21 cellular contexts compared by ENCODE assay signal in the genomic region with DNA sequence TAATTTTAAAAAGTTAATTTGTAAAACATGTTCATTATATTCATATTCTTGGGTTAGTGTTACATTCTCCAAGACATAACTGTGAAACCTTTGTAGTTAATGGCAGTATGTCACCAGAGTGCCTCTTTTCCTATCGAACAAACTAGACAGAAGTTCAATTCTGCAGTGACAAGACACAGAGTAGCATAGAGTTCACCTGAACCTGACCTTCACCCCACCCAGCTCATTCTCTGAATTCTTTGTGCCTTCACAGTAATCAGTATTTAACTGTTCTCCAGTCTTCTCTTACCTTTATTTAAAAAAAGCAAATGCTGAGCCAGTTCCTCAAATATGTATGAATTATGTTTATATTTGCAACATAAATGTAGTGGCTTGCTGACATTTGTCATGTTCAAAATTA. TPM values are rescaled to one million over a fixed set of nuclear protein-coding genes. Genes with fewer than 3 reads are reported as not detected.
DNase-seq lines count a peak whose midpoint lies in the region; ATAC-seq, FAIRE-seq and TF ChIP-seq lines count a peak whose summit lies in the region.
"Had no signal": no experiment of that assay in that cellular context is flagged by ENCODE, and none has a peak within 500 bp of the region (broad histone marks: within the 10 kb centered on the region; RNA-seq: fewer than 3 reads in every experiment).

No MANE protein-coding gene starts in this region.

- DNase-seq in A549 (ENCODE audit: low read depth in 1 of 2, low spot score in 1 of 2) (no peak), HCT116 (ENCODE audit: low read depth, low spot score) (no peak), SW480 (ENCODE audit: low spot score) (peak; percentile 7), hepatocyte (ENCODE audit: low spot score) (no peak), D721Med (ENCODE audit: insufficient read length, low spot score) (no peak), COLO829 (ENCODE audit: low spot score) (no peak), GDM1 (lab: John Stamatoyannopoulos, UW) (no peak)
- DNase-seq: 8988T; AML-193; CD4-positive, alpha-beta T cell; CD8-positive, alpha-beta T cell; COR-L47; DMS79 treated with DMSO at 0.1 percent for 48 hours had no signal

- POLR2A ChIA-PET in A549 (lab: Yijun Ruan, JAX) = no interaction called here
- POLR2A ChIA-PET in HCT116 (lab: Charles Lee) = no interaction called here

- H3K36me3 ChIP-seq in HCT116 (ENCODE audit: control insufficient read depth in 1 of 2, insufficient read depth in 2 of 2, low read length in 2 of 2) = no peaks in the 10 kb centered on the region
- H3K36me3 ChIP-seq in hepatocyte (replicated peaks; ENCODE audit: insufficient read depth, low read depth) = no peaks in the 10 kb centered on the region
- H3K36me3 ChIP-seq: BLaER1 treated with 17β-estradiol and CSF1 and Interleukin-3, amounts not matched to agents 10 nM and 100 nM had no signal

- H3K27ac ChIP-seq in A549 (no peak overlapping the region), HCT116 (ENCODE audit: low read depth, low read length) (no peak overlapping the region), hepatocyte (peak overlapping the region; percentile 13)
- H3K27ac ChIP-seq: BLaER1 treated with 17β-estradiol and CSF1 and Interleukin-3, amounts not matched to agents 10 nM and 100 nM; C4-2B had no signal

- no TSS peak for BruUV-seq in HCT116 (replicated peaks; lab: Mats Ljungman, UMichigan)

- TF ChIP-seq CTCF in A549 (IDR thresholded peaks at IDR 0.05) (no peak), HCT116 (IDR thresholded peaks at IDR 0.05 in 2 of 3, conservative IDR thresholded peaks at IDR 0.05 in 1 of 3; ENCODE audit: borderline replicate concordance in 1 of 3, insufficient read depth in 1 of 3, low read depth in 2 of 3, low read length in 2 of 3) (no peak), hepatocyte (IDR thresholded peaks at IDR 0.05; ENCODE audit: poor library complexity) (no peak), D721Med (IDR thresholded peaks at IDR 0.05; ENCODE audit: insufficient read depth, missing control alignments) (no peak)

- H3K4me2 ChIP-seq in A549 (peak overlapping the region; percentile 31; the same call in 2 of the 3 replicates), HCT116 (ENCODE audit: low read length) (peak overlapping the region; percentile 17; the same call in 1 of the 2 replicates), hepatocyte (peak overlapping the region; percentile 0)
- H3K4me2 ChIP-seq: BLaER1 treated with 17β-estradiol and CSF1 and Interleukin-3, amounts not matched to agents 10 nM and 100 nM had no signal

- TF ChIP-seq RAD21 in A549 (conservative IDR thresholded peaks at IDR 0.05 in 1 of 2, IDR thresholded peaks at IDR 0.05 in 1 of 2) (no peak), HCT116 (IDR thresholded peaks at IDR 0.05; ENCODE audit: low read depth) (no peak)

- no peak for ATAC-seq in A549
- ATAC-seq in HCT116 = no peak
- ATAC-seq in GM19328 (IDR thresholded peaks at IDR 0.05; ENCODE audit: unreplicated experiment) = no peak
- ATAC-seq: CD8-positive, alpha-beta T cell; GM12878 had no signal

- TF ChIP-seq EP300 in A549 (IDR thresholded peaks at IDR 0.05) = no peak

- no peak for FAIRE-seq in A549 (lab: Jason Lieb, UNC)
- FAIRE-seq in D721Med (lab: Jason Lieb, UNC) = no peak
- FAIRE-seq: A204.1, G401.6, GM12878, GM12892, GM18507 had no signal

- CTCF ChIA-PET in A549 (lab: Yijun Ruan, JAX) = no interaction called here
- CTCF ChIA-PET in HCT116 (lab: Charles Lee) = no interaction called here

- H3K9me3 ChIP-seq in A549 = no peaks in the 10 kb centered on the region
- no peaks in the 10 kb centered on the region for H3K9me3 ChIP-seq in HCT116 (ENCODE audit: control insufficient read depth in 1 of 2, insufficient read depth in 1 of 2, low read depth in 1 of 2, low read length in 2 of 2)
- H3K9me3 ChIP-seq in hepatocyte (ENCODE audit: low read depth) = no peaks in the 10 kb centered on the region

- 38% methylated on average over 1 of the region's 1 CpG for WGBS in A549 (ENCODE audit: missing lambda C conversion rate)
- WGBS in hepatocyte (ENCODE audit: low lambda C conversion rate, missing lambda C conversion rate) = 42% methylated on average over 1 of the region's 1 CpG

- H3K4me1 ChIP-seq in A549 (peaks cover 6% of the 10 kb centered on the region; the same call in 1 of the 3 replicates), HCT116 (ENCODE audit: control insufficient read depth in 1 of 2, insufficient read depth in 2 of 2, low read length in 2 of 2) (peaks cover 0 to 3% of the 10 kb centered on the region in 2 experiments; a peak in 2 of 4 replicates), hepatocyte (ENCODE audit: insufficient read depth) (peaks cover 11% of the 10 kb centered on the region)
- H3K4me1 ChIP-seq: BLaER1 treated with 17β-estradiol and CSF1 and Interleukin-3, amounts not matched to agents 10 nM and 100 nM had no signal

- H4K20me1 ChIP-seq in HCT116 (ENCODE audit: insufficient read depth) = no peaks in the 10 kb centered on the region
- H4K20me1 ChIP-seq in hepatocyte (ENCODE audit: insufficient read depth, poor library complexity, severe bottlenecking) = no peaks in the 10 kb centered on the region
- H4K20me1 ChIP-seq: BLaER1 treated with 17β-estradiol and CSF1 and Interleukin-3, amounts not matched to agents 10 nM and 100 nM had no signal

- TF ChIP-seq POLR2A in A549 (IDR thresholded peaks at IDR 0.05; ENCODE audit: low read length) = no peak
- no peak for TF ChIP-seq POLR2A in HCT116 (IDR thresholded peaks at IDR 0.05; ENCODE audit: borderline replicate concordance, extremely low read depth, insufficient read depth, insufficient read length)

- intact Hi-C loops in HCT116 (cut with micrococcal nuclease) = no loop called here

- no peaks in the 10 kb centered on the region for H3K9me2 ChIP-seq in HCT116 (ENCODE audit: insufficient read depth)
- H3K9me2 ChIP-seq in hepatocyte (replicated peaks; ENCODE audit: insufficient read depth) = no peaks in the 10 kb centered on the region

- H2AFZ ChIP-seq in HCT116 (ENCODE audit: low read depth, low read length, poor library complexity, severe bottlenecking) (no peak overlapping the region), hepatocyte (no peak overlapping the region)

- H3K4me3 ChIP-seq in A549 (no peak overlapping the region), HCT116 (replicated peaks in 1 of 2; ENCODE audit: low read depth in 1 of 2, low read length in 2 of 2) (no peak overlapping the region), hepatocyte (no peak overlapping the region)
- H3K4me3 ChIP-seq: BLaER1 treated with 17β-estradiol and CSF1 and Interleukin-3, amounts not matched to agents 10 nM and 100 nM; GM12878 had no signal

- no peaks in the 10 kb centered on the region for H3K79me2 ChIP-seq in HCT116 (ENCODE audit: insufficient read depth, low read length)
- no peaks in the 10 kb centered on the region for H3K79me2 ChIP-seq in hepatocyte

- RAD21 ChIA-PET in HCT116 (lab: Charles Lee; ENCODE audit: low non-redundant PET in 1 of 2, low total read pairs in 2 of 2, uncharacterized antibody in 2 of 2, unreplicated experiment in 2 of 2) = no interaction called here

- no peak overlapping the region for H3K9ac ChIP-seq in HCT116 (ENCODE audit: low read length)
- H3K9ac ChIP-seq: BLaER1 treated with 17β-estradiol and CSF1 and Interleukin-3, amounts not matched to agents 10 nM and 100 nM had no signal

- H3K27me3 ChIP-seq in HCT116 (ENCODE audit: insufficient read depth, low read length) = 0 out of 2 replicates have a peak, but pooled peaks cover 3% of the 10 kb centered on the region
- H3K27me3 ChIP-seq in hepatocyte = no peaks in the 10 kb centered on the region
- H3K27me3 ChIP-seq: BLaER1 treated with 17β-estradiol and CSF1 and Interleukin-3, amounts not matched to agents 10 nM and 100 nM had no signal

TF ChIP-seq in A549, 52 proteins besides CTCF, POLR2A, EP300 and RAD21:
- TF ChIP-seq, protein P1, sequence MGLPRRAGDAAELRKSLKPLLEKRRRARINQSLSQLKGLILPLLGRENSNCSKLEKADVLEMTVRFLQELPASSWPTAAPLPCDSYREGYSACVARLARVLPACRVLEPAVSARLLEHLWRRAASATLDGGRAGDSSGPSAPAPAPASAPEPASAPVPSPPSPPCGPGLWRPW (IDR thresholded peaks at IDR 0.05) = no peak
- no peak for TF ChIP-seq RCOR1 (IDR thresholded peaks at IDR 0.05; ENCODE audit: low read depth, low read length)

TF ChIP-seq in HCT116, 20 proteins besides CTCF, POLR2A, EP300 and RAD21:
- TF ChIP-seq SRF (IDR thresholded peaks at IDR 0.05; ENCODE audit: low read depth) = no peak
- no peak for TF ChIP-seq YY1 (IDR thresholded peaks at IDR 0.05; ENCODE audit: extremely low read depth, insufficient replicate concordance, low read depth, low read length)
- TF ChIP-seq ELF1 (IDR thresholded peaks at IDR 0.05; ENCODE audit: borderline replicate concordance, low read depth) = no peak
TF ChIP-seq in HCT116: peak in this region for 0.

RNA-seq across cellular contexts. Expression of a gene that starts 52.9 kb away (rescaled TPM):
- polyA plus RNA-seq in A549 (2011; rRNA removed) = 53.0 and 60.8 TPM in 2 replicates
- polyA plus RNA-seq in A549 (2012; cell fraction: cytosol; rRNA removed) = 36.0 and 39.7 TPM in 2 replicates
- 18.5 and 36.3 TPM in 2 replicates for polyA plus RNA-seq in A549 (2012; cell fraction: nucleus; rRNA removed)
- polyA plus RNA-seq in A549 (2017; fragmentation: RNase III; extraction: RNeasy Plus Mini Kit Qiagen cat#74134 plus additional on column Dnase treatment) = 34.4 to 44.9 TPM (median 39.3 TPM) in 3 replicates
- polyA minus RNA-seq in A549 (2011; rRNA and poly(A)+ RNA removed) = 38.6 and 41.5 TPM in 2 replicates
- 30.3 TPM for total RNA-seq in HCT116 (2021; ENCODE audit: unreplicated experiment)
- 31.1 and 43.8 TPM in 2 replicates for polyA plus RNA-seq in HCT116 (2012)
- 83.1 and 85.3 TPM in 2 replicates for total RNA-seq in hepatocyte
- 56.6 and 70.1 TPM in 2 replicates for polyA plus RNA-seq in hepatocyte
